In the genomic region with DNA sequence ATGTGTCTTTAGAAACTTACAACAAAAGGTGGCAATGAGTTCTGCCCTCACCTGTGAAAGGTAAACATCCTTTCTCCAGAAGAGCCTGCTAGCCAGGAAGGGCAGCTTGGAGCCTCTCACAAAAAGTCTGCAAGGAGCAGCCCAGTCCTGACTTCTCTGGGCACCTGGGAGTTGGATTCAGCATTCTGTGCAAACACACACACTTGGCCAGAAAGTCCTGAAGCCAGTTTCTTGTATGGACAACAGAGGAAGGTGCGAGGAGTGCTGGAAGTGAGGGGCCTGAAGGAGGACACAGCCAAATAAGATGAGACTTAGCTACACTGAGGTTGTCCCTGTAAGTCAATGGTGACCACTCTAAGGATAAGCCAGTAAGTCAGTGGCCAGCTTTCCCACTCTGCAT, we compare ENCODE assay signal across 18 cellular contexts.
"Had no signal": no experiment of that assay in that cellular context is flagged by ENCODE, and none has a peak within 500 bp of the region (broad histone marks: within the 10 kb centered on the region; RNA-seq: fewer than 3 reads in every experiment).

No MANE protein-coding gene starts in this region.

- H3K27me3 ChIP-seq: colonic mucosa, tibial artery, uterus had no signal

- H3K27ac ChIP-seq: uterus had no signal

- DNase-seq: activated CD4-positive, alpha-beta T cell treated with anti-CD3 and anti-CD28 coated beads, Interleukin-2, amount 10 ng/mL, durations not matched to agents 24 days and 14 days; activated CD8-positive, alpha-beta memory T cell treated with anti-CD3 and anti-CD28 coated beads, Interleukin-2, amount 50 U/mL, for 4 hours; activated CD8-positive, alpha-beta T cell treated with anti-CD3 and anti-CD28 coated beads, Interleukin-2, amount 10 ng/mL, durations not matched to agents 7 days and 5 days; activated effector memory CD4-positive, alpha-beta T cell treated with anti-CD3 and anti-CD28 coated beads, Interleukin-2, amount 50 U/mL, for 16 hours; activated T-cell treated with anti-CD3 and anti-CD28 coated beads, Interleukin-2, amount 50 U/mL, for 48 hours; central memory CD4-positive, alpha-beta T cell; colonic mucosa; hippocampal formation; kidney glomerular epithelial cell; left ventricle myocardium superior; mesenchymal stem cell; retina; stimulated activated CD4-positive, alpha-beta T cell treated with anti-CD3 and anti-CD28 coated beads, Interleukin-2, amount 100 ng/mL, for 48 hours; stimulated activated naive CD4-positive, alpha-beta T cell; tibial artery; uterus had no signal

- H3K4me1 ChIP-seq: colonic mucosa, uterus had no signal

- ATAC-seq: activated CD8-positive, alpha-beta T cell treated with anti-CD3 and anti-CD28 coated beads, Interleukin-2, amount 10 ng/mL, durations not matched to agents 7 days and 5 days; left ventricle myocardium superior; natural killer cell treated with Interleukin-12 subunit alpha and Interleukin-12 subunit beta and Interleukin-15 and Interleukin-18, amount 100 ng/mL, for 72 hours; WTC11 had no signal

- H3K4me3 ChIP-seq: colonic mucosa, tibial artery, uterus had no signal

- H3K9me3 ChIP-seq: colonic mucosa, tibial artery, uterus had no signal

- H3K36me3 ChIP-seq: colonic mucosa, tibial artery, uterus had no signal
